Comparison of ENCODE assay signal across 17 cellular contexts in genomic region chr13:75271851-75272250, GRCh38.
A peak's percentile ranks its signal among the peaks of the same experiment; 100 is the strongest.
DNase-seq lines count a peak whose midpoint lies in the region; ATAC-seq and TF ChIP-seq lines count a peak whose summit lies in the region.
"Had no signal": no experiment of that assay in that cellular context is flagged by ENCODE, and none has a peak within 500 bp of the region (broad histone marks: within the 10 kb centered on the region; RNA-seq: fewer than 3 reads in every experiment).

No MANE protein-coding gene starts in this region.

- no peak overlapping the region for H3K4me3 ChIP-seq in fibroblast of lung (replicated peaks in 1 of 4; ENCODE audit: control extremely low read depth in 1 of 4, insufficient read depth in 1 of 4, low read depth in 3 of 4, low read length in 4 of 4)

- H3K4me1 ChIP-seq in fibroblast of lung (ENCODE audit: control insufficient read depth, extremely low read depth, insufficient read depth, low read length) = no peaks in the 10 kb centered on the region

- H2AFZ ChIP-seq in fibroblast of lung (ENCODE audit: low read length) = no peak overlapping the region

- no peak for ATAC-seq in GM18873 (IDR thresholded peaks at IDR 0.05; ENCODE audit: low FRiP score, unreplicated experiment)
- ATAC-seq in GM19455 (IDR thresholded peaks at IDR 0.05; ENCODE audit: unreplicated experiment) = no peak

- H3K4me2 ChIP-seq in fibroblast of lung (ENCODE audit: extremely low read depth, insufficient read depth, low read length) = no peak overlapping the region

- no peaks in the 10 kb centered on the region for H3K27me3 ChIP-seq in fibroblast of lung (ENCODE audit: control insufficient read depth, insufficient read depth, low read length)

- H3K9ac ChIP-seq in fibroblast of lung (ENCODE audit: insufficient read depth, low read length) = no peak overlapping the region

- no peak for TF ChIP-seq CTCF in fibroblast of lung (conservative IDR thresholded peaks at IDR 0.05 in 1 of 2, IDR thresholded peaks at IDR 0.05 in 1 of 2; ENCODE audit: low read depth in 1 of 2, low read length in 2 of 2)

- DNase-seq in EL (peak; percentile 7), NCI-H226 (peak; percentile 2), fibroblast of lung (ENCODE audit: low read depth in 2 of 2) (peak; percentile 12 to 61), renal cortical epithelial cell (ENCODE audit: low read depth) (peak; percentile 36), NCI-H1092 treated with DMSO at 0.1 percent for 48 hours (lab: John Stamatoyannopoulos, UW) (no peak)
- DNase-seq: ACHN; Calu3; CD4-positive, alpha-beta memory T cell; DMS53; Karpas-422; NCI-H187 treated with DMSO at 0.1 percent for 48 hours; NCI-H446 treated with DMSO at 0.1 percent for 48 hours; NK-92 treated with Interleukin-12 subunit alpha and Interleukin-12 subunit beta, amount 100 ng/mL, for 24 hours; SIG-M5; SW 1271 had no signal

- H3K36me3 ChIP-seq in fibroblast of lung (ENCODE audit: control insufficient read depth, insufficient read depth, low read length) = no peaks in the 10 kb centered on the region

- H3K79me2 ChIP-seq in fibroblast of lung (ENCODE audit: control insufficient read depth, insufficient read depth, low read length) = no peaks in the 10 kb centered on the region

- H3K9me3 ChIP-seq in fibroblast of lung (ENCODE audit: control insufficient read depth, insufficient read depth, low read depth, low read length) = no peaks in the 10 kb centered on the region

- H3K27ac ChIP-seq in fibroblast of lung (ENCODE audit: insufficient read depth, low read length) = no peak overlapping the region

- no peaks in the 10 kb centered on the region for H4K20me1 ChIP-seq in fibroblast of lung (ENCODE audit: control insufficient read depth, extremely low read depth, insufficient read depth, low read length)
